8 cellular contexts compared by ENCODE assay signal in genomic region chr14:24171422-24172260, GRCh38. TPM values are rescaled to one million over a fixed set of nuclear protein-coding genes. Genes with fewer than 3 reads are reported as not detected.
DNase-seq lines count a peak whose midpoint lies in the region; ATAC-seq and TF ChIP-seq lines count a peak whose summit lies in the region.

Gene REC8 (plus strand): TSS chr14:24172080. CDS start chr14:24172553, 473 bp downstream.

- CTCF ChIA-PET in Calu3 (lab: Charles Lee): no interaction called here

- no peaks in the 10 kb centered on the region for H3K27me3 ChIP-seq in dorsolateral prefrontal cortex
- H3K27me3 ChIP-seq in lower lobe of right lung (ENCODE audit: low read depth): no peaks in the 10 kb centered on the region

- TF ChIP-seq CTCF in Calu3 (IDR thresholded peaks at IDR 0.05; ENCODE audit: unreplicated experiment): no peak
- TF ChIP-seq CTCF in dorsolateral prefrontal cortex (IDR thresholded peaks at IDR 0.05 in 54 of 56, conservative IDR thresholded peaks at IDR 0.05 in 2 of 56; ENCODE audit: low read depth in 1 of 56, partially characterized antibody in 56 of 56): peak in 9 of 56 donors; percentile 11 to 38 (median 19)
- no peak for TF ChIP-seq CTCF in lower lobe of right lung (IDR thresholded peaks at IDR 0.05)

- no peak within 1 kb of the TSS for H3K4me3 Mint-ChIP-seq in Calu3 (ENCODE audit: low read depth, unreplicated experiment)

- ATAC-seq in GM21515 (IDR thresholded peaks at IDR 0.05; ENCODE audit: unreplicated experiment) (peak; percentile 79), lower lobe of right lung (peak; percentile 91 to 92)

- BruUV-seq in Calu3 (replicated peaks; lab: Mats Ljungman, UMichigan): no TSS peak

- H3K36me3 ChIP-seq in lower lobe of right lung: peaks cover 76% of the 10 kb centered on the region

- peaks cover 41% of the 10 kb centered on the region for H3K36me3 Mint-ChIP-seq in Calu3 (ENCODE audit: insufficient read depth, unreplicated experiment)

- no peaks in the 10 kb centered on the region for H3K4me1 Mint-ChIP-seq in Calu3 (ENCODE audit: low read depth, unreplicated experiment)

- intact Hi-C loops in Calu3 (cut with micrococcal nuclease; ENCODE audit: unreplicated experiment): no loop called here
- intact Hi-C loops in dorsolateral prefrontal cortex (cut with DNase I): no loop called here
- intact Hi-C loops in lower lobe of right lung (cut with DNase I): no loop called here

- no peaks in the 10 kb centered on the region for H3K27me3 Mint-ChIP-seq in Calu3 (ENCODE audit: unreplicated experiment)

- H3K27ac ChIP-seq in dorsolateral prefrontal cortex (peak within 1 kb of the TSS in 56 of 59 donors; percentile 16 to 86 (median 66)), lower lobe of right lung (peak within 1 kb of the TSS; percentile 60)

- H3K9me3 ChIP-seq in lower lobe of right lung: no peaks in the 10 kb centered on the region

- no peaks in the 10 kb centered on the region for H3K9me3 Mint-ChIP-seq in Calu3 (ENCODE audit: low read depth, unreplicated experiment)

- DNase-seq in Calu3: no peak
- peak; percentile 99 for DNase-seq in NCI-H1105 treated with DMSO at 0.1 percent for 48 hours (lab: John Stamatoyannopoulos, UW)
- peak; percentile 66 to 76 for DNase-seq in activated CD4-positive, alpha-beta T cell treated with anti-CD3 and anti-CD28 coated beads, Interleukin-2, amount 50 U/mL, for 48 hours
- peak; percentile 84 to 98 (median 96) for DNase-seq in dorsolateral prefrontal cortex
- peak; percentile 87 for DNase-seq in lower lobe of right lung
- DNase-seq in stimulated activated CD4-positive, alpha-beta T cell treated with anti-CD3 and anti-CD28 coated beads, TNF-alpha, amount 100 ng/mL, for 4 hours (ENCODE audit: low read depth in 3 of 3): peak; percentile 34 to 42 (median 38)
- DNase-seq in GOT3 (lab: John Stamatoyannopoulos, UW): no peak

- peak within 1 kb of the TSS; percentile 24 to 77 (median 66) for H3K4me3 ChIP-seq in dorsolateral prefrontal cortex
- peak within 1 kb of the TSS; percentile 44 for H3K4me3 ChIP-seq in lower lobe of right lung

- no peak within 1 kb of the TSS for H3K27ac Mint-ChIP-seq in Calu3 (ENCODE audit: unreplicated experiment)

- peaks cover 13% of the 10 kb centered on the region for H3K4me1 ChIP-seq in lower lobe of right lung

RNA-seq across cellular contexts. Expression of gene REC8, which starts in this region (rescaled TPM):
- total RNA-seq in Calu3 (2022): 37.5 and 42.7 TPM in 2 replicates
- 10 to 100 TPM; 15.6 to 54.3 (median 25.4) TPM for total RNA-seq in dorsolateral prefrontal cortex
- total RNA-seq in lower lobe of right lung: 18.4 TPM

Comparison
In these comparisons a context has a peak if more than half of its experiments do, and no peak if none do; other contexts are left out.
1. DNase-seq: peak in NCI-H1105 treated with DMSO at 0.1 percent for 48 hours (single experiment), activated CD4-positive, alpha-beta T cell treated with anti-CD3 and anti-CD28 coated beads, Interleukin-2, amount 50 U/mL, for 48 hours (2 of 2), dorsolateral prefrontal cortex (10 of 10), lower lobe of right lung (single experiment) and stimulated activated CD4-positive, alpha-beta T cell treated with anti-CD3 and anti-CD28 coated beads, TNF-alpha, amount 100 ng/mL, for 4 hours (3 of 3); none in Calu3 (single experiment) and GOT3 (single experiment).